8 cellular contexts compared by ENCODE assay signal in the genomic region with DNA sequence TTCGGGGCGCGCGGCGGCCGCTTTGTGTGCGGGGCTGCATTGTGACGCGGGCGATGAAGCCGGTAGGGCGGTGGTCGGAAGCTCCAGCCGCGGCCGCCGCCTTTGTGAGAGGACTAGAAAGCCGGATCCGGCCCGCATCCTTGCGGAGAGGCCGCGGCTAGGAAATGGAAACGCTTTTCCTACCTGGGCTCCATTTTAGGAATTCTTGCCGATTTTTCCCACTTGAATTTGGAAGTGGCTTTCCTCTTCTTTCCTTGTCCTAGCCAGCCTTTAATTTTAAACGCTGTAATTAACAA. TPM values are rescaled to one million over a fixed set of nuclear protein-coding genes. Genes with fewer than 3 reads are reported as not detected.
DNase-seq lines count a peak whose midpoint lies in the region; ATAC-seq and TF ChIP-seq lines count a peak whose summit lies in the region.

No MANE protein-coding gene starts in this region.

- H3K9me2 ChIP-seq in neural cell (ENCODE audit: insufficient read depth, low read length): no peaks in the 10 kb centered on the region

- peak overlapping the region; percentile 98 for H3K27ac Mint-ChIP-seq in endodermal cell

- H3K9me3 ChIP-seq in endodermal cell (ENCODE audit: control insufficient read depth, low read length): no peaks in the 10 kb centered on the region
- no peaks in the 10 kb centered on the region for H3K9me3 ChIP-seq in neural cell (ENCODE audit: low read length)

- no peak for TF ChIP-seq CTCF in endodermal cell (conservative IDR thresholded peaks at IDR 0.05)
- TF ChIP-seq CTCF in neural cell (IDR thresholded peaks at IDR 0.05; ENCODE audit: poor library complexity, severe bottlenecking): no peak

- peaks cover 60% of the 10 kb centered on the region for H3K79me2 ChIP-seq in neural cell (replicated peaks; ENCODE audit: insufficient read depth, low read length)

- ATAC-seq in GM18870 (IDR thresholded peaks at IDR 0.05; ENCODE audit: unreplicated experiment): no peak
- no peak for ATAC-seq in GM21786 (IDR thresholded peaks at IDR 0.05; ENCODE audit: unreplicated experiment)

- peak overlapping the region; percentile 100 for H3K9ac ChIP-seq in endodermal cell (ENCODE audit: extremely low read depth, low read length, poor library complexity, severe bottlenecking)
- peak overlapping the region; percentile 98 for H3K9ac ChIP-seq in neural cell (ENCODE audit: low read length)

- no peaks in the 10 kb centered on the region for H4K20me1 ChIP-seq in neural cell (ENCODE audit: insufficient read depth)

- WGBS in endodermal cell (ENCODE audit: insufficient coverage in 1 of 2, insufficient read length in 1 of 2), 2 experiments: 0% methylated on average over 6 to 26 of the region's 26 CpGs

- DNase-seq in Daoy (ENCODE audit: low read depth) (peak; percentile 19), NCI-H69 (lab: John Stamatoyannopoulos, UW) (peak; percentile 67), endodermal cell (no peak), SHP77 treated with DMSO at 0.1 percent for 48 hours (lab: John Stamatoyannopoulos, UW) (no peak), T1000 (lab: John Stamatoyannopoulos, UW) (no peak)

- no peaks in the 10 kb centered on the region for H3F3A ChIP-seq in neural cell (ENCODE audit: insufficient read depth, low read length, poor library complexity, severe bottlenecking)

- peaks cover 64% of the 10 kb centered on the region for H3K9me3 Mint-ChIP-seq in endodermal cell

- H3K36me3 ChIP-seq in endodermal cell (ENCODE audit: control insufficient read depth, insufficient read depth, low read length): peaks cover 12% of the 10 kb centered on the region
- no peaks in the 10 kb centered on the region for H3K36me3 ChIP-seq in neural cell (ENCODE audit: insufficient read depth, low read length)

- no peak overlapping the region for H2AFZ ChIP-seq in neural cell (ENCODE audit: low read depth, low read length)

- H3K27ac ChIP-seq in endodermal cell (ENCODE audit: low read depth, low read length): peak overlapping the region; percentile 98
- peak overlapping the region; percentile 99 for H3K27ac ChIP-seq in neural cell (ENCODE audit: low read length)

- peak overlapping the region; percentile 94 for H3K4me3 Mint-ChIP-seq in endodermal cell

- TF ChIP-seq RAD21 in neural cell (conservative IDR thresholded peaks at IDR 0.05): no peak

- H3K27me3 ChIP-seq in endodermal cell (ENCODE audit: control insufficient read depth, insufficient read depth, low read length, poor library complexity, severe bottlenecking) (no peaks in the 10 kb centered on the region), neural cell (ENCODE audit: insufficient read depth, low read depth, low read length) (no peaks in the 10 kb centered on the region)

- no peak overlapping the region for H3K4me2 ChIP-seq in neural cell (ENCODE audit: low read length)

- H3K4me1 ChIP-seq in endodermal cell (ENCODE audit: control insufficient read depth, insufficient read depth, low read length): no peaks in the 10 kb centered on the region

- H3K4me1 Mint-ChIP-seq in endodermal cell: peaks cover 26% of the 10 kb centered on the region

- TF ChIP-seq EP300 in neural cell (conservative IDR thresholded peaks at IDR 0.05; ENCODE audit: poor library complexity, severe bottlenecking): no peak

- H3K36me3 Mint-ChIP-seq in endodermal cell (ENCODE audit: low read depth): peaks cover 25% of the 10 kb centered on the region

- H3K27me3 Mint-ChIP-seq in endodermal cell (ENCODE audit: insufficient read depth): no peaks in the 10 kb centered on the region

- H3K4me3 ChIP-seq in endodermal cell (ENCODE audit: low read length) (peak overlapping the region; percentile 91), neural cell (ENCODE audit: low read length) (peak overlapping the region; percentile 88)

TF ChIP-seq in neural cell, 6 proteins besides CTCF, POLR2A, EP300 and RAD21:
- no peak for TF ChIP-seq TAF1 (IDR thresholded peaks at IDR 0.05; ENCODE audit: low read depth)
- TF ChIP-seq SMC3 (conservative IDR thresholded peaks at IDR 0.05; ENCODE audit: poor library complexity): no peak
- TF ChIP-seq MXI1 (conservative IDR thresholded peaks at IDR 0.05; ENCODE audit: poor library complexity, severe bottlenecking): no peak
- no peak for TF ChIP-seq EZH2 (IDR thresholded peaks at IDR 0.05; ENCODE audit: borderline replicate concordance, insufficient read depth, low read length, poor library complexity, severe bottlenecking)
- TF ChIP-seq POLR2AphosphoS5 (IDR thresholded peaks at IDR 0.05): no peak
- TF ChIP-seq, protein P1, sequence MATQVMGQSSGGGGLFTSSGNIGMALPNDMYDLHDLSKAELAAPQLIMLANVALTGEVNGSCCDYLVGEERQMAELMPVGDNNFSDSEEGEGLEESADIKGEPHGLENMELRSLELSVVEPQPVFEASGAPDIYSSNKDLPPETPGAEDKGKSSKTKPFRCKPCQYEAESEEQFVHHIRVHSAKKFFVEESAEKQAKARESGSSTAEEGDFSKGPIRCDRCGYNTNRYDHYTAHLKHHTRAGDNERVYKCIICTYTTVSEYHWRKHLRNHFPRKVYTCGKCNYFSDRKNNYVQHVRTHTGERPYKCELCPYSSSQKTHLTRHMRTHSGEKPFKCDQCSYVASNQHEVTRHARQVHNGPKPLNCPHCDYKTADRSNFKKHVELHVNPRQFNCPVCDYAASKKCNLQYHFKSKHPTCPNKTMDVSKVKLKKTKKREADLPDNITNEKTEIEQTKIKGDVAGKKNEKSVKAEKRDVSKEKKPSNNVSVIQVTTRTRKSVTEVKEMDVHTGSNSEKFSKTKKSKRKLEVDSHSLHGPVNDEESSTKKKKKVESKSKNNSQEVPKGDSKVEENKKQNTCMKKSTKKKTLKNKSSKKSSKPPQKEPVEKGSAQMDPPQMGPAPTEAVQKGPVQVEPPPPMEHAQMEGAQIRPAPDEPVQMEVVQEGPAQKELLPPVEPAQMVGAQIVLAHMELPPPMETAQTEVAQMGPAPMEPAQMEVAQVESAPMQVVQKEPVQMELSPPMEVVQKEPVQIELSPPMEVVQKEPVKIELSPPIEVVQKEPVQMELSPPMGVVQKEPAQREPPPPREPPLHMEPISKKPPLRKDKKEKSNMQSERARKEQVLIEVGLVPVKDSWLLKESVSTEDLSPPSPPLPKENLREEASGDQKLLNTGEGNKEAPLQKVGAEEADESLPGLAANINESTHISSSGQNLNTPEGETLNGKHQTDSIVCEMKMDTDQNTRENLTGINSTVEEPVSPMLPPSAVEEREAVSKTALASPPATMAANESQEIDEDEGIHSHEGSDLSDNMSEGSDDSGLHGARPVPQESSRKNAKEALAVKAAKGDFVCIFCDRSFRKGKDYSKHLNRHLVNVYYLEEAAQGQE (IDR thresholded peaks at IDR 0.05; ENCODE audit: borderline replicate concordance): no peak

RNA-seq across cellular contexts. Expression of a gene that starts 0.7 kb away (rescaled TPM):
- 2,195 and 2,514 TPM in 2 replicates for total RNA-seq in Daoy (2014; rRNA removed; shearing (Covaris generic))
- total RNA-seq in endodermal cell: 1,000 to 10,000 TPM; 1,539 to 2,456 TPM
- 2,887 TPM for polyA plus RNA-seq in endodermal cell (2013, experiment 1 of 2)
- polyA plus RNA-seq in endodermal cell (2013, experiment 2 of 2): 3,134 TPM
- 8,177 and 11,381 TPM in 2 replicates for polyA plus RNA-seq in neural cell
- polyA minus RNA-seq in neural cell: 1,249 and 1,481 TPM in 2 replicates

Comparison
In these comparisons a context has a peak if more than half of its experiments do, and no peak if none do; other contexts are left out.
1. DNase-seq: peak in Daoy (single experiment) and NCI-H69 (single experiment); none in endodermal cell (single experiment), SHP77 treated with DMSO at 0.1 percent for 48 hours (single experiment) and T1000 (single experiment).